Comparison of ENCODE assay signal across 8 cellular contexts in genomic region chr13:113863511-113864302, GRCh38. TPM values are rescaled to one million over a fixed set of nuclear protein-coding genes. Genes with fewer than 3 reads are reported as not detected.
DNase-seq lines count a peak whose midpoint lies in the region; ATAC-seq, FAIRE-seq and TF ChIP-seq lines count a peak whose summit lies in the region.

Gene GAS6 (minus strand): TSS chr13:113864076. CDS start chr13:113863920, 156 bp downstream.

- peak; percentile 6; the same call in 1 of the 2 replicates for TF ChIP-seq CTCF in 22Rv1 (IDR thresholded peaks at IDR 0.05)
- no peak for TF ChIP-seq CTCF in breast epithelium (IDR thresholded peaks at IDR 0.05)

- TF ChIP-seq POLR2A in GM12891 (IDR thresholded peaks at IDR 0.05; ENCODE audit: low read depth, low read length) (no peak), breast epithelium (IDR thresholded peaks at IDR 0.05) (no peak)

- no peaks in the 10 kb centered on the region for H3K27me3 ChIP-seq in breast epithelium

- no peak for ATAC-seq in HG03521 (IDR thresholded peaks at IDR 0.05; ENCODE audit: unreplicated experiment)
- no peak for ATAC-seq in GM21447 (IDR thresholded peaks at IDR 0.05; ENCODE audit: unreplicated experiment)

- peak; percentile 41 for FAIRE-seq in GM12891 (lab: Jason Lieb, UNC)

- no peaks in the 10 kb centered on the region for H3K36me3 ChIP-seq in breast epithelium

- intact Hi-C loops in breast epithelium (cut with DNase I; ENCODE audit: low total_unique reads): no loop called here

- H3K4me3 ChIP-seq in breast epithelium: peak within 1 kb of the TSS; percentile 77 to 97 (median 85)
- peak within 1 kb of the TSS; percentile 78 for H3K4me3 ChIP-seq in skeletal muscle cell (ENCODE audit: low read depth, low read length)

- H3K4me1 ChIP-seq in breast epithelium: peaks cover 0 to 8% of the 10 kb centered on the region in 2 donors

- DNase-seq in GM12891 (ENCODE audit: insufficient read length, low spot score) (peak; percentile 53), NCI-H226 (peak; percentile 52), breast epithelium (ENCODE audit: low spot score in 2 of 2) (peak; percentile 38 to 58), iPS-NIHi11 (ENCODE audit: low spot score) (peak; percentile 80), skeletal muscle cell (ENCODE audit: low read depth) (no peak)

- H3K9me3 ChIP-seq in breast epithelium: no peaks in the 10 kb centered on the region

- no peak within 1 kb of the TSS for H3K27ac ChIP-seq in 22Rv1
- H3K27ac ChIP-seq in breast epithelium: peak within 1 kb of the TSS; percentile 85 to 93

TF ChIP-seq in GM12891, 5 proteins besides CTCF, POLR2A, EP300 and RAD21:
- no peak for TF ChIP-seq SPI1 (IDR thresholded peaks at IDR 0.05; ENCODE audit: low read depth, low read length)
- TF ChIP-seq TAF1 (IDR thresholded peaks at IDR 0.05; ENCODE audit: low read depth, low read length): no peak
- no peak for TF ChIP-seq POU2F2 (IDR thresholded peaks at IDR 0.05; ENCODE audit: low read depth, low read length)
- TF ChIP-seq POLR2AphosphoS5 (IDR thresholded peaks at IDR 0.05; ENCODE audit: low read depth, low read length): no peak
- TF ChIP-seq PAX5 (IDR thresholded peaks at IDR 0.05; ENCODE audit: insufficient read depth, low read length, severe bottlenecking): no peak
TF ChIP-seq in GM12891: peak in this region for 0.

RNA-seq across cellular contexts. Expression of gene GAS6, which starts in this region (rescaled TPM):
- polyA plus RNA-seq in GM12891 (2012; ENCODE audit: low read depth, missing spikeins): 1.6 TPM
- 100 to 1,000 TPM in 2 of 3 donors, 10 to 100 TPM in 1; 85.9 to 146 (median 103) TPM for total RNA-seq in breast epithelium
